ENCODE assay signal across 28 cellular contexts in genomic region chrX:106631615-106632014, GRCh38. TPM values are rescaled to one million over a fixed set of nuclear protein-coding genes. Genes with fewer than 3 reads are reported as not detected.
"Had no signal": no experiment of that assay in that cellular context is flagged by ENCODE, and none has a peak within 500 bp of the region (broad histone marks: within the 10 kb centered on the region; RNA-seq: fewer than 3 reads in every experiment).

No MANE protein-coding gene starts in this region.

- H3K27ac ChIP-seq: colonic mucosa, epithelial cell of prostate, esophagus squamous epithelium, gastroesophageal sphincter, heart right ventricle, left lung, lower lobe of right lung had no signal

- H3K36me3 ChIP-seq: colonic mucosa, esophagus squamous epithelium, gastroesophageal sphincter, heart right ventricle, left lung, lower lobe of right lung had no signal

- H3K4me3 ChIP-seq: colonic mucosa, esophagus squamous epithelium, gastroesophageal sphincter, heart right ventricle, left lung, lower lobe of right lung had no signal

- H3K4me1 Mint-ChIP-seq: endodermal cell; naive thymus-derived CD4-positive, alpha-beta T cell had no signal

- DNase-seq: colonic mucosa; cortex of kidney; effector CD8-positive, alpha-beta T cell; effector memory CD8-positive, alpha-beta T cell; endodermal cell; erythroblast; esophagus squamous epithelium; foreskin fibroblast; foreskin melanocyte; glutamatergic neuron; head of caudate nucleus; heart right ventricle; hippocampal formation; left cardiac atrium; left lung; left ventricle myocardium superior; lower lobe of right lung; mesenchymal stem cell; midbrain; naive thymus-derived CD4-positive, alpha-beta T cell had no signal

- ATAC-seq: effector memory CD8-positive, alpha-beta T cell; esophagus mucosa; gastroesophageal sphincter; heart right ventricle; left cardiac atrium; left lung; left ventricle myocardium superior; lower lobe of right lung; naive thymus-derived CD4-positive, alpha-beta T cell had no signal

- H3K4me1 ChIP-seq: colonic mucosa, esophagus squamous epithelium, gastroesophageal sphincter, heart right ventricle, left lung, lower lobe of right lung had no signal

- H3K4me3 Mint-ChIP-seq: dendritic cell treated with granulocyte-macrophage colony-stimulating factor and Interleukin-4, amounts not matched to agents 40 ng/mL and 50 ng/mL, for 4 days; effector memory CD8-positive, alpha-beta T cell; endodermal cell; naive thymus-derived CD4-positive, alpha-beta T cell had no signal

- H3K9me3 ChIP-seq: colonic mucosa, esophagus squamous epithelium, gastroesophageal sphincter, heart right ventricle, left lung, lower lobe of right lung had no signal

- H3K27ac Mint-ChIP-seq: dendritic cell treated with granulocyte-macrophage colony-stimulating factor and Interleukin-4, amounts not matched to agents 40 ng/mL and 50 ng/mL, for 4 days; endodermal cell had no signal

- H3K27me3 Mint-ChIP-seq: dendritic cell treated with granulocyte-macrophage colony-stimulating factor and Interleukin-4, amounts not matched to agents 40 ng/mL and 50 ng/mL, for 4 days; effector memory CD8-positive, alpha-beta T cell; naive thymus-derived CD4-positive, alpha-beta T cell had no signal

- FAIRE-seq: endometrium, islet of Langerhans, keratinocyte had no signal

- H3K27me3 ChIP-seq: colonic mucosa, esophagus squamous epithelium, gastroesophageal sphincter had no signal

RNA-seq across cellular contexts. Expression of gene RADX, which starts 19.8 kb away (rescaled TPM):
- total RNA-seq: glomerular endothelial cell had no signal
